Comparison of ENCODE assay signal across 8 cellular contexts in genomic region chr4:39970559-39971270, GRCh38. TPM values are rescaled to one million over a fixed set of nuclear protein-coding genes. Genes with fewer than 3 reads are reported as not detected.
DNase-seq lines count a peak whose midpoint lies in the region; ATAC-seq, FAIRE-seq and TF ChIP-seq lines count a peak whose summit lies in the region.

No MANE protein-coding gene starts in this region.

- TF ChIP-seq POLR2A in K562 (conservative IDR thresholded peaks at IDR 0.05) (no peak), prostate gland (IDR thresholded peaks at IDR 0.05) (no peak)

- peaks cover 12% of the 10 kb centered on the region for H4K20me1 ChIP-seq in K562 (replicated peaks; ENCODE audit: control insufficient read depth, insufficient read depth, low read length)

- peak; percentile 38; the same call in 1 of the 2 replicates for TF ChIP-seq EP300 in K562 (IDR thresholded peaks at IDR 0.05; ENCODE audit: low read length)

- no peaks in the 10 kb centered on the region for H3K27me3 Mint-ChIP-seq in activated naive CD4-positive, alpha-beta T cell treated with anti-CD3 and anti-CD28 coated beads, Interleukin-2, amount 50 U/mL, for 24 hours
- H3K27me3 Mint-ChIP-seq in progenitor cell of endocrine pancreas = no peaks in the 10 kb centered on the region

- H3K9me1 ChIP-seq in K562 (ENCODE audit: control insufficient read depth, insufficient read depth, low read length) = no peaks in the 10 kb centered on the region

- TF ChIP-seq RAD21 in K562 (CRISPR knock-in tag; conservative IDR thresholded peaks at IDR 0.05 in 1 of 2, IDR thresholded peaks at IDR 0.05 in 1 of 2) = no peak

- peak overlapping the region; percentile 54 for H3K4me3 Mint-ChIP-seq in activated naive CD4-positive, alpha-beta T cell treated with anti-CD3 and anti-CD28 coated beads, Interleukin-2, amount 50 U/mL, for 24 hours
- H3K4me3 Mint-ChIP-seq in progenitor cell of endocrine pancreas (ENCODE audit: low read depth) = no peak overlapping the region

- FAIRE-seq in K562 (lab: Jason Lieb, UNC) = peak; percentile 94

- BruUV-seq in K562 (replicated peaks; lab: Mats Ljungman, UMichigan) = no TSS peak

- TF ChIP-seq CTCF in K562 (IDR thresholded peaks at IDR 0.05 in 2 of 3, conservative IDR thresholded peaks at IDR 0.05 in 1 of 3; ENCODE audit: insufficient read depth in 2 of 3, low read depth in 1 of 3, low read length in 3 of 3) (no peak), progenitor cell of endocrine pancreas (IDR thresholded peaks at IDR 0.05; ENCODE audit: unreplicated experiment) (no peak), prostate gland (IDR thresholded peaks at IDR 0.05) (no peak)

- H3K4me2 ChIP-seq in K562 (ENCODE audit: insufficient read depth, low read length) = peak overlapping the region; percentile 64

- H3K4me1 ChIP-seq in K562 (replicated peaks in 1 of 2; ENCODE audit: control insufficient read depth in 2 of 2, insufficient read depth in 2 of 2, low read length in 2 of 2) (peaks cover 15 to 19% of the 10 kb centered on the region in 2 experiments; a peak in 4 of 5 replicates), prostate gland (replicated peaks) (no peaks in the 10 kb centered on the region)

- H3K27me3 ChIP-seq in K562 (ENCODE audit: control insufficient read depth in 2 of 2, insufficient read depth in 2 of 2, low read length in 2 of 2) (no peaks in the 10 kb centered on the region), prostate gland (replicated peaks; ENCODE audit: insufficient read depth) (no peaks in the 10 kb centered on the region)

- peak; percentile 72 for ATAC-seq in HG03565 (IDR thresholded peaks at IDR 0.05; ENCODE audit: unreplicated experiment)
- ATAC-seq in K562 = peak; percentile 96

- WGBS in K562 (ENCODE audit: insufficient coverage, low coverage, missing lambda C conversion rate) = 16% methylated on average over 10 of the region's 11 CpGs
- 74% methylated on average over 11 of the region's 11 CpGs for WGBS in prostate gland

- POLR2A ChIA-PET in K562 (lab: Yijun Ruan, JAX) = interaction anchor here (0.7 to 1.4 kb wide), 6 partner anchors 32 to 512 kb away, joined by 3 to 4 read pairs (median 3); partner anchors contain the start of genes LIAS and RPL9

- H3K36me3 Mint-ChIP-seq in activated naive CD4-positive, alpha-beta T cell treated with anti-CD3 and anti-CD28 coated beads, Interleukin-2, amount 50 U/mL, for 24 hours = peaks cover 15% of the 10 kb centered on the region
- H3K36me3 Mint-ChIP-seq in progenitor cell of endocrine pancreas (ENCODE audit: insufficient read depth) = peaks cover 21% of the 10 kb centered on the region

- H3K36me3 ChIP-seq in K562 (ENCODE audit: control insufficient read depth, insufficient read depth, low read length) (peaks cover 57% of the 10 kb centered on the region), prostate gland (no peaks in the 10 kb centered on the region)

- H2AFZ ChIP-seq in K562 (ENCODE audit: low read depth, low read length) = no peak overlapping the region

- no peak for DNase-seq in activated naive CD4-positive, alpha-beta T cell treated with anti-CD3 and anti-CD28 coated beads, Interleukin-2, amount 50 U/mL, for 16 hours
- DNase-seq in K562 (ENCODE audit: extremely low read depth in 1 of 4, low spot score in 3 of 4) (peak in 2 of 4 experiments; percentile 18 to 87), progenitor cell of endocrine pancreas (ENCODE audit: low spot score, unreplicated experiment) (no peak), cerebellum (ENCODE audit: low spot score) (no peak), AG08396 (ENCODE audit: low spot score) (no peak), prostate gland (ENCODE audit: low spot score) (no peak)

- H3K9me3 ChIP-seq in K562 (replicated peaks; ENCODE audit: control insufficient read depth, insufficient read depth, low read depth, low read length) = no peaks in the 10 kb centered on the region; the same call in 1 of the 2 replicates
- no peaks in the 10 kb centered on the region for H3K9me3 ChIP-seq in prostate gland

- peaks cover 96% of the 10 kb centered on the region for H3K79me2 ChIP-seq in K562 (ENCODE audit: control insufficient read depth, insufficient read depth, low read length)

- intact Hi-C loops in K562 (cut with micrococcal nuclease) = no loop called here
- intact Hi-C loops in prostate gland (cut with DNase I) = loop anchor here (10.0 kb wide), 1 partner anchor 126 kb away; no protein-coding TSS in a partner anchor

- no peak overlapping the region for H3K4me3 ChIP-seq in K562
- H3K4me3 ChIP-seq in prostate gland = no peak overlapping the region

- no peak overlapping the region for H3K27ac Mint-ChIP-seq in activated naive CD4-positive, alpha-beta T cell treated with anti-CD3 and anti-CD28 coated beads, Interleukin-2, amount 50 U/mL, for 24 hours
- H3K27ac Mint-ChIP-seq in progenitor cell of endocrine pancreas = peak overlapping the region; percentile 14

- CTCF ChIA-PET in K562 (lab: Yijun Ruan, JAX; ENCODE audit: low intra/inter-chr PET ratio) = interaction anchor here (0.5 kb wide), 1 partner anchor 511 kb away, joined by 3 read pairs; no protein-coding TSS in a partner anchor

- H3K4me1 Mint-ChIP-seq in activated naive CD4-positive, alpha-beta T cell treated with anti-CD3 and anti-CD28 coated beads, Interleukin-2, amount 50 U/mL, for 24 hours = peaks cover 54% of the 10 kb centered on the region
- peaks cover 20% of the 10 kb centered on the region for H3K4me1 Mint-ChIP-seq in progenitor cell of endocrine pancreas (ENCODE audit: low read depth)

- in situ Hi-C loops in K562 (cut with MboI) = loop anchor here (5.0 kb wide), 1 partner anchor 498 kb away; no protein-coding TSS in a partner anchor

- H3K9ac ChIP-seq in K562 (ENCODE audit: insufficient read depth in 1 of 2, low read depth in 2 of 2, low read length in 2 of 2) = peak overlapping the region; percentile 8 to 60; a peak in 2 of 4 replicates

- H3K9me3 Mint-ChIP-seq in activated naive CD4-positive, alpha-beta T cell treated with anti-CD3 and anti-CD28 coated beads, Interleukin-2, amount 50 U/mL, for 24 hours = no peaks in the 10 kb centered on the region
- H3K9me3 Mint-ChIP-seq in progenitor cell of endocrine pancreas (ENCODE audit: low read depth) = no peaks in the 10 kb centered on the region

- H3K27ac ChIP-seq in K562 (ENCODE audit: extremely low read depth, low read depth, low read length) (peak overlapping the region; percentile 58; the same call in 2 of the 3 replicates), prostate gland (no peak overlapping the region)

TF ChIP-seq in K562, 482 proteins besides CTCF, POLR2A, EP300 and RAD21 (continues in another document):
- TF ChIP-seq LCOR (CRISPR knock-in tag; IDR thresholded peaks at IDR 0.05) (peak; percentile 49; the same call in 1 of the 2 replicates), HMGN3 (IDR thresholded peaks at IDR 0.05; ENCODE audit: borderline replicate concordance, extremely low read depth, insufficient read length, low read depth, low read length) (no peak), MTA2 (IDR thresholded peaks at IDR 0.05; ENCODE audit: low read depth) (peak; percentile 30; the same call in 1 of the 2 replicates), VEZF1 (CRISPR knock-in tag; IDR thresholded peaks at IDR 0.05) (0 out of 2 replicates have a peak, but pooled peaks have one; percentile 34), CBFA2T3 (IDR thresholded peaks at IDR 0.05) (peak; percentile 90), ZBTB33 (CRISPR knock-in tag; IDR thresholded peaks at IDR 0.05) (no peak)

RNA-seq across cellular contexts. Expression of gene PDS5A, which starts 7.0 kb away (rescaled TPM):
- total RNA-seq in K562 (2011; cell fraction: chromatin; rRNA removed; ENCODE audit: low replicate concordance) = 140 and 293 TPM in 2 replicates
- 64.2 and 82.5 TPM in 2 replicates for total RNA-seq in K562 (2011; cell fraction: nucleolus; rRNA removed)
- 142 and 155 TPM in 2 replicates for total RNA-seq in K562 (2011; cell fraction: nucleoplasm; rRNA removed)
- total RNA-seq in K562 (2014; rRNA removed) (50.9 and 53.8 TPM in 2 replicates), K562 (2014; rRNA removed; fragmentation: Illumina TruSeq; extraction: Trizol) (85.4 and 93.5 TPM in 2 replicates), K562 (2015; rRNA removed; fragmentation: Illumina TruSeq; extraction: Trizol) (77.5 and 83.7 TPM in 2 replicates), K562 (2021) (77.9 and 80.6 TPM in 2 replicates), progenitor cell of endocrine pancreas (87.5 and 91.1 TPM in 2 replicates), cerebellum (86.9 TPM), prostate gland (10 to 100 TPM; 55.7 to 57.0 TPM)
- polyA plus RNA-seq in K562 (2011; rRNA removed) (53.9 and 76.8 TPM in 2 replicates), K562 (2014; fragmentation: Illumina TruSeq; extraction: Trizol) (58.8 and 70.0 TPM in 2 replicates), K562 (2014; fragmentation: Nextera tagmentation; extraction: Ambion mirVana) (10 to 100 TPM; 16.4 to 20.6 TPM), K562 (2014; rRNA removed) (37.5 and 42.7 TPM in 2 replicates)
- 13.1 and 21.1 TPM in 2 replicates for polyA plus RNA-seq in K562 (2011; cell fraction: cytosol; rRNA removed)
- 28.7 and 37.1 TPM in 2 replicates for polyA plus RNA-seq in K562 (2011; cell fraction: nucleus; rRNA removed)
- 44.8 and 47.1 TPM in 2 replicates for polyA plus RNA-seq in K562 (2012)
- 181 and 192 TPM in 2 replicates for polyA minus RNA-seq in K562 (2011; rRNA and poly(A)+ RNA removed)
- 91.7 and 144 TPM in 2 replicates for polyA minus RNA-seq in K562 (2011; cell fraction: cytosol; rRNA and poly(A)+ RNA removed)
- polyA minus RNA-seq in K562 (2011; cell fraction: nucleus; rRNA and poly(A)+ RNA removed) = 66.8 and 92.1 TPM in 2 replicates
